ENCODE assay signal across 8 cellular contexts in genomic region chr1:33081554-33082305, GRCh38. TPM values are rescaled to one million over a fixed set of nuclear protein-coding genes. Genes with fewer than 3 reads are reported as not detected.
DNase-seq lines count a peak whose midpoint lies in the region; ATAC-seq and TF ChIP-seq lines count a peak whose summit lies in the region.

No MANE protein-coding gene starts in this region.

- H3K14ac ChIP-seq in neuronal stem cell (ENCODE audit: low read length) = no peak overlapping the region

- no peak overlapping the region for H2AK5ac ChIP-seq in neuronal stem cell (ENCODE audit: low read depth, low read length)

- H3K9ac ChIP-seq in neuronal stem cell (ENCODE audit: low read depth, low read length, poor library complexity) = peak overlapping the region; percentile 92

- no peak overlapping the region for H2BK12ac ChIP-seq in neuronal stem cell (ENCODE audit: low read length)

- no peak for DNase-seq in CD4-positive, alpha-beta T cell
- DNase-seq in Panc1 (ENCODE audit: low read depth, low spot score) (no peak), epithelial cell of proximal tubule (ENCODE audit: low read depth) (no peak), neuronal stem cell (ENCODE audit: low spot score) (no peak), DMS 273 treated with DMSO at 0.1 percent for 48 hours (lab: John Stamatoyannopoulos, UW) (no peak), NCI-H82 treated with DMSO at 0.1 percent for 48 hours (lab: John Stamatoyannopoulos, UW; ENCODE audit: unreplicated experiment) (no peak)

- no peaks in the 10 kb centered on the region for H3K9me3 ChIP-seq in CD4-positive, alpha-beta T cell (ENCODE audit: control insufficient read depth, low read length)
- no peaks in the 10 kb centered on the region for H3K9me3 ChIP-seq in Panc1 (ENCODE audit: control insufficient read depth, insufficient read depth, low read depth, low read length)
- H3K9me3 ChIP-seq in neuronal stem cell (replicated peaks in 1 of 2; ENCODE audit: control insufficient read depth in 2 of 2, insufficient read depth in 1 of 2, low read depth in 1 of 2, low read length in 2 of 2) = no peaks in the 10 kb centered on the region

- no peak overlapping the region for H4K8ac ChIP-seq in neuronal stem cell (ENCODE audit: low read depth, low read length)

- CTCF ChIA-PET in CD4-positive, alpha-beta T cell (lab: Charles Lee) = interaction anchor here (0.7 to 3.0 kb wide), 3 partner anchors 14 to 149 kb away, joined by 4 to 16 read pairs (median 4); no protein-coding TSS in a partner anchor
- CTCF ChIA-PET in Panc1 (lab: Charles Lee) = interaction anchor here (0.6 kb wide), 1 partner anchor 744 kb away, joined by 6 read pairs; no protein-coding TSS in a partner anchor

- H2BK120ac ChIP-seq in neuronal stem cell (ENCODE audit: low read depth, low read length) = no peak overlapping the region

- H3K27me3 ChIP-seq in CD4-positive, alpha-beta T cell (ENCODE audit: control insufficient read depth, insufficient read depth, low read length) = no peaks in the 10 kb centered on the region
- no peaks in the 10 kb centered on the region; the same call in 1 of the 2 replicates for H3K27me3 ChIP-seq in Panc1 (ENCODE audit: control insufficient read depth, insufficient read depth, low read length)
- H3K27me3 ChIP-seq in neuronal stem cell (ENCODE audit: control insufficient read depth in 3 of 3, insufficient read depth in 3 of 3, low read depth in 1 of 3, low read length in 3 of 3) = peaks cover 0 to 29% (median 2%) of the 10 kb centered on the region in 3 experiments

- no TSS peak for BruUV-seq in Panc1 (replicated peaks; lab: Mats Ljungman, UMichigan)

- TF ChIP-seq CTCF in CD4-positive, alpha-beta T cell (IDR thresholded peaks at IDR 0.05) = no peak
- TF ChIP-seq CTCF in Panc1 (IDR thresholded peaks at IDR 0.05) = no peak
- no peak for TF ChIP-seq CTCF in epithelial cell of proximal tubule (conservative IDR thresholded peaks at IDR 0.05; ENCODE audit: low read depth, low read length)

- peaks cover 4% of the 10 kb centered on the region for H3K36me3 Mint-ChIP-seq in CD4-positive, alpha-beta T cell (ENCODE audit: low read depth)

- intact Hi-C loops in CD4-positive, alpha-beta T cell (cut with DNase I, micrococcal nuclease) = loop anchor here (2.0 to 10.0 kb wide), 11 partner anchors 17 to 391 kb away; partner anchors contain the start of genes AK2 (in 2 of the 2), RNF19B (in 2 of the 2), S100PBP (in 1 of the 2) and TRIM62 (in 1 of the 2)
- intact Hi-C loops in Panc1 (cut with micrococcal nuclease; ENCODE audit: unreplicated experiment) = loop anchor here (10.0 kb wide), 1 partner anchor 207 kb away; the partner anchor contains the start of gene FNDC5

- H3K4me2 ChIP-seq in neuronal stem cell (ENCODE audit: insufficient read depth, low read length, poor library complexity, severe bottlenecking) = peak overlapping the region; percentile 83

- no peak overlapping the region for H3K4ac ChIP-seq in neuronal stem cell (ENCODE audit: low read length)

- H3K4me1 Mint-ChIP-seq in CD4-positive, alpha-beta T cell (ENCODE audit: low read depth) = peaks cover 39% of the 10 kb centered on the region

- H3K79me1 ChIP-seq in neuronal stem cell (ENCODE audit: low read depth, low read length) = no peaks in the 10 kb centered on the region

- H3K4me3 Mint-ChIP-seq in CD4-positive, alpha-beta T cell = peak overlapping the region; percentile 94

- ATAC-seq in CD4-positive, alpha-beta T cell (ENCODE audit: poor library complexity) = no peak
- ATAC-seq in Panc1 (peak; percentile 22), HG03097 (IDR thresholded peaks at IDR 0.05; ENCODE audit: low FRiP score, unreplicated experiment) (no peak), HG03442 (IDR thresholded peaks at IDR 0.05; ENCODE audit: unreplicated experiment) (no peak)

- H3K4me1 ChIP-seq in Panc1 (ENCODE audit: control insufficient read depth, insufficient read depth, low read length) (peaks cover 5% of the 10 kb centered on the region; the same call in 1 of the 2 replicates), neuronal stem cell (ENCODE audit: control insufficient read depth in 2 of 2, insufficient read depth in 1 of 2, low read depth in 1 of 2, low read length in 2 of 2) (peaks cover 3 to 8% of the 10 kb centered on the region in 2 donors)

- no peak overlapping the region for H3K27ac ChIP-seq in CD4-positive, alpha-beta T cell (ENCODE audit: low read depth, low read length)
- H3K27ac ChIP-seq in Panc1 (ENCODE audit: low read length) (no peak overlapping the region; the same call in 1 of the 2 replicates), neuronal stem cell (replicated peaks; ENCODE audit: low read length) (no peak overlapping the region)

- H3K27ac Mint-ChIP-seq in CD4-positive, alpha-beta T cell = peak overlapping the region; percentile 43

- WGBS in neuronal stem cell (ENCODE audit: extremely low coverage in 2 of 2, insufficient read length in 2 of 2, insufficient replicate concordance in 1 of 2), 2 donors = no CpG with 5 or more reads among the region's 35 CpGs

- H4K91ac ChIP-seq in neuronal stem cell (ENCODE audit: low read depth, low read length, poor library complexity) = no peak overlapping the region

- H3K23ac ChIP-seq in neuronal stem cell (ENCODE audit: low read depth, low read length, poor library complexity) = peak overlapping the region; percentile 70

- no peak overlapping the region for H2BK5ac ChIP-seq in neuronal stem cell (ENCODE audit: low read length)

- no peaks in the 10 kb centered on the region for H3K9me3 Mint-ChIP-seq in CD4-positive, alpha-beta T cell

- in situ Hi-C loops in Panc1 (cut with HindIII; ENCODE audit: low pct_unique_long_range_greater_than_20kb, low sequenced_read_pairs) = no loop called here

- H3K36me3 ChIP-seq in Panc1 (ENCODE audit: control insufficient read depth, insufficient read depth, low read length) = no peaks in the 10 kb centered on the region; the same call in 1 of the 2 replicates
- H3K36me3 ChIP-seq in neuronal stem cell (replicated peaks in 1 of 2; ENCODE audit: control insufficient read depth in 2 of 2, insufficient read depth in 2 of 2, low read length in 2 of 2) = no peaks in the 10 kb centered on the region

- H3K18ac ChIP-seq in neuronal stem cell (ENCODE audit: low read length) = peak overlapping the region; percentile 78

- H2BK15ac ChIP-seq in neuronal stem cell (ENCODE audit: low read length) = peak overlapping the region; percentile 9

- no peaks in the 10 kb centered on the region for H3K27me3 Mint-ChIP-seq in CD4-positive, alpha-beta T cell

- POLR2A ChIA-PET in CD4-positive, alpha-beta T cell (lab: Charles Lee) = interaction anchor here (1.5 to 3.7 kb wide), 3 partner anchors 18 to 100 kb away, joined by 5 to 44 read pairs (median 15); partner anchors contain the start of gene TRIM62
- POLR2A ChIA-PET in Panc1 (lab: Charles Lee) = interaction anchor here (0.7 kb wide), 3 partner anchors 23 to 327 kb away, joined by 4 to 6 read pairs (median 4); no protein-coding TSS in a partner anchor

- peak overlapping the region; percentile 90 for H2AFZ ChIP-seq in neuronal stem cell (ENCODE audit: low read length)

- H3K4me3 ChIP-seq in Panc1 (ENCODE audit: low read depth in 2 of 2, low read length in 2 of 2) = peak overlapping the region; percentile 67 to 91
- H3K4me3 ChIP-seq in epithelial cell of proximal tubule (ENCODE audit: low read depth, low read length) = peak overlapping the region; percentile 65
- H3K4me3 ChIP-seq in neuronal stem cell (ENCODE audit: low read length in 2 of 2) = peak overlapping the region; percentile 80 to 89

RNA-seq across cellular contexts. Expression of gene AZIN2, which starts 0.8 kb away (rescaled TPM):
- 1 to 10 TPM; 4.6 to 4.9 TPM for total RNA-seq in CD4-positive, alpha-beta T cell
- total RNA-seq in Panc1 (2021; ENCODE audit: unreplicated experiment) = 2.4 TPM
- polyA plus RNA-seq in Panc1 (2012; ENCODE audit: insufficient read length) = 1.9 TPM
- total RNA-seq in epithelial cell of proximal tubule = 0.98 and 9.6 TPM in 2 replicates
- 5.9 TPM for polyA plus RNA-seq in neuronal stem cell (2013, experiment 1 of 2)
- polyA plus RNA-seq in neuronal stem cell (2013, experiment 2 of 2) = 6.1 TPM

RNA-seq across cellular contexts. Expression of gene AK2, which starts 45.0 kb away (rescaled TPM):
- 10 to 100 TPM; 25.6 to 30.4 TPM for total RNA-seq in CD4-positive, alpha-beta T cell
- total RNA-seq in Panc1 (2021; ENCODE audit: unreplicated experiment) (213 TPM), epithelial cell of proximal tubule (237 and 276 TPM in 2 replicates)
- 184 TPM for polyA plus RNA-seq in Panc1 (2012; ENCODE audit: insufficient read length)
- polyA plus RNA-seq in neuronal stem cell (2013, experiment 1 of 2) = 47.7 TPM
- 46.5 TPM for polyA plus RNA-seq in neuronal stem cell (2013, experiment 2 of 2)
